ENCODE assay signal across 11 cellular contexts in the genomic region with DNA sequence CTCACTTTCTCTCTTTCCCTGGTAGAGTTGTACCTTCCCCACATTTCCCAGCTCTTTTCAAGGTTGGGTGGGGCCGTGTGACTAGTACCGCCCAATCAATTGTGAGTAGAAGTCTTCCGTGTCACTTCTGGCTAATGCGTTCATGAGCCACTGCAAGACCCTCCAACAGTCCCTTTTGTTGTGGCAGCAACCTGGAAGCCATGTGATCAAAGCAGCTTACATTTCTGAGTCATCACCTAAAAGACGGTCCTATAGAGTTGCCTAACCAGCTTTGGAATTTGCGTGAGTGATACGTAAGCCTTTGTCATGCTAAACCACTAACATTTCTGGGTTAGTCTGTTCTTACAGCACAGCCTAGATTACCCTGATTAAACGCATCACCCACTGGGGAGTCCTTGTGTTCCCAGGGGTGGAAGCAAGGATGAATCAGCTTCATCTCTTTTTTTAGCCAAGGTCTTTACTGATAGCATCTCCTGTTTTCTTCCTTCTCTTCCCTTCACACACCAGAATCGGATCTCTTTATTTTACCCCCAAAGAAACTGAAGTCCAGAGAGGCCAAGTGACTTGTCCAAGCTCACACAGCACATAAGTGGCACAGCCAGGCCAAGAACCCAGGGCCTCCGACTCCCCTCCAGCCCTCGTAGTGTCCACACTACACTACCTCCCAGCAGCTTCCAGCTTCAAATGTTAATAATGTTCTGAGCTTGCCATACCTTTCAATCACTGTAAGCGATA.
DNase-seq lines count a peak whose midpoint lies in the region; ATAC-seq and TF ChIP-seq lines count a peak whose summit lies in the region.
"Had no signal": no experiment of that assay in that cellular context is flagged by ENCODE, and none has a peak within 500 bp of the region (broad histone marks: within the 10 kb centered on the region; RNA-seq: fewer than 3 reads in every experiment).

No MANE protein-coding gene starts in this region.

- H3K4me3 ChIP-seq in H7 (ENCODE audit: insufficient read depth, low read depth, low read length), result no peak overlapping the region
- no peak overlapping the region for H3K4me3 ChIP-seq in Panc1 (ENCODE audit: low read depth in 2 of 2, low read length in 2 of 2)
- H3K4me3 ChIP-seq in skeletal muscle satellite cell (ENCODE audit: low read length), result no peak overlapping the region
- no peak overlapping the region for H3K4me3 ChIP-seq in esophagus muscularis mucosa
- H3K4me3 ChIP-seq: SK-N-MC had no signal

- in situ Hi-C loops in Panc1 (cut with HindIII; ENCODE audit: low pct_unique_long_range_greater_than_20kb, low sequenced_read_pairs), result no loop called here

- H3K27ac ChIP-seq in Panc1 (ENCODE audit: low read length), result no peak overlapping the region
- H3K27ac ChIP-seq in esophagus muscularis mucosa (replicated peaks in 1 of 4), result no peak overlapping the region
- H3K27ac ChIP-seq: SK-N-MC had no signal

- WGBS in esophagus muscularis mucosa, result 75% methylated on average over 12 of the region's 12 CpGs

- intact Hi-C loops in Panc1 (cut with micrococcal nuclease; ENCODE audit: unreplicated experiment), result no loop called here
- intact Hi-C loops in esophagus muscularis mucosa (cut with DNase I), result no loop called here

- H3K4me1 ChIP-seq in Panc1 (ENCODE audit: control insufficient read depth, insufficient read depth, low read length) (no peaks in the 10 kb centered on the region), skeletal muscle satellite cell (ENCODE audit: control insufficient read depth, insufficient read depth, low read length) (peaks cover 19% of the 10 kb centered on the region), esophagus muscularis mucosa (no peaks in the 10 kb centered on the region)

- no peak for TF ChIP-seq POLR2A in esophagus muscularis mucosa (IDR thresholded peaks at IDR 0.05; ENCODE audit: low read depth)

- H3K36me3 ChIP-seq in H7 (replicated peaks; ENCODE audit: control insufficient read depth, insufficient read depth, low read length) (no peaks in the 10 kb centered on the region), Panc1 (ENCODE audit: control insufficient read depth, insufficient read depth, low read length) (no peaks in the 10 kb centered on the region), skeletal muscle satellite cell (ENCODE audit: insufficient read depth, low read length) (no peaks in the 10 kb centered on the region), esophagus muscularis mucosa (no peaks in the 10 kb centered on the region)

- ATAC-seq in Panc1 (no peak), HG02970 (IDR thresholded peaks at IDR 0.05; ENCODE audit: low FRiP score, unreplicated experiment) (no peak)

- BruUV-seq in Panc1 (replicated peaks; lab: Mats Ljungman, UMichigan), result no TSS peak

- H3K9me3 ChIP-seq in Panc1 (ENCODE audit: control insufficient read depth, insufficient read depth, low read depth, low read length), result no peaks in the 10 kb centered on the region
- no peaks in the 10 kb centered on the region for H3K9me3 ChIP-seq in skeletal muscle satellite cell (replicated peaks; ENCODE audit: low read length)
- no peaks in the 10 kb centered on the region for H3K9me3 ChIP-seq in esophagus muscularis mucosa

- no peak overlapping the region for H3K9ac ChIP-seq in skeletal muscle satellite cell (ENCODE audit: low read depth, low read length)

- H3K4me2 ChIP-seq in skeletal muscle satellite cell (ENCODE audit: low read length), result peak overlapping the region; percentile 38

- TF ChIP-seq CTCF in Panc1 (IDR thresholded peaks at IDR 0.05) (no peak), esophagus muscularis mucosa (IDR thresholded peaks at IDR 0.05) (no peak)

- POLR2A ChIA-PET in Panc1 (lab: Charles Lee), result no interaction called here

- CTCF ChIA-PET in Panc1 (lab: Charles Lee), result no interaction called here

- H3K27me3 ChIP-seq in H7 (ENCODE audit: control insufficient read depth, insufficient read depth, low read length) (no peaks in the 10 kb centered on the region), Panc1 (ENCODE audit: control insufficient read depth, insufficient read depth, low read length) (peaks cover 10% of the 10 kb centered on the region; the same call in 1 of the 2 replicates), skeletal muscle satellite cell (ENCODE audit: control insufficient read depth, insufficient read depth, low read length) (no peaks in the 10 kb centered on the region), esophagus muscularis mucosa (no peaks in the 10 kb centered on the region)

- TF ChIP-seq EP300 in esophagus muscularis mucosa (IDR thresholded peaks at IDR 0.05), result no peak

- DNase-seq in H7 (peak; percentile 61), Panc1 (ENCODE audit: low read depth, low spot score) (peak; percentile 12), fibroblast of gingiva (ENCODE audit: low read depth) (peak; percentile 82), T-helper 1 cell (no peak), esophagus muscularis mucosa (ENCODE audit: extremely low spot score) (no peak)
- DNase-seq in stimulated activated naive CD4-positive, alpha-beta T cell treated with Interleukin-2 at 50 U/mL for 16 hours (lab: John Stamatoyannopoulos, UW), result no peak
- DNase-seq: kidney glomerular epithelial cell, NCI-H1930 had no signal

Comparison
In these comparisons a context has a peak if more than half of its experiments do, and no peak if none do; other contexts are left out.
1. DNase-seq: peak in H7 (single experiment), Panc1 (single experiment) and fibroblast of gingiva (single experiment); none in T-helper 1 cell (0 of 5), stimulated activated naive CD4-positive, alpha-beta T cell treated with Interleukin-2 at 50 U/mL for 16 hours (single experiment) and esophagus muscularis mucosa (single experiment).